Comparison of ENCODE assay signal across 2 cellular contexts in genomic region chr12:93314177-93314497, GRCh38.
TF ChIP-seq lines count a peak whose summit lies in the region.

No MANE protein-coding gene starts in this region.

TF ChIP-seq in GM23338, 12 proteins besides CTCF, POLR2A, EP300 and RAD21 (continued from another document):
- no peak for TF ChIP-seq ZNF462 (CRISPR knock-in tag; IDR thresholded peaks at IDR 0.05)
- TF ChIP-seq JUNB (IDR thresholded peaks at IDR 0.05; ENCODE audit: unreplicated experiment) = no peak
- no peak for TF ChIP-seq ZNF331 (CRISPR knock-in tag; IDR thresholded peaks at IDR 0.05; ENCODE audit: low read depth)
- no peak for TF ChIP-seq CREB1 (CRISPR knock-in tag; IDR thresholded peaks at IDR 0.05; ENCODE audit: low read depth)

TF ChIP-seq in K562, 482 proteins besides CTCF, POLR2A, EP300 and RAD21 (continued from another document):
- TF ChIP-seq, protein P1, sequence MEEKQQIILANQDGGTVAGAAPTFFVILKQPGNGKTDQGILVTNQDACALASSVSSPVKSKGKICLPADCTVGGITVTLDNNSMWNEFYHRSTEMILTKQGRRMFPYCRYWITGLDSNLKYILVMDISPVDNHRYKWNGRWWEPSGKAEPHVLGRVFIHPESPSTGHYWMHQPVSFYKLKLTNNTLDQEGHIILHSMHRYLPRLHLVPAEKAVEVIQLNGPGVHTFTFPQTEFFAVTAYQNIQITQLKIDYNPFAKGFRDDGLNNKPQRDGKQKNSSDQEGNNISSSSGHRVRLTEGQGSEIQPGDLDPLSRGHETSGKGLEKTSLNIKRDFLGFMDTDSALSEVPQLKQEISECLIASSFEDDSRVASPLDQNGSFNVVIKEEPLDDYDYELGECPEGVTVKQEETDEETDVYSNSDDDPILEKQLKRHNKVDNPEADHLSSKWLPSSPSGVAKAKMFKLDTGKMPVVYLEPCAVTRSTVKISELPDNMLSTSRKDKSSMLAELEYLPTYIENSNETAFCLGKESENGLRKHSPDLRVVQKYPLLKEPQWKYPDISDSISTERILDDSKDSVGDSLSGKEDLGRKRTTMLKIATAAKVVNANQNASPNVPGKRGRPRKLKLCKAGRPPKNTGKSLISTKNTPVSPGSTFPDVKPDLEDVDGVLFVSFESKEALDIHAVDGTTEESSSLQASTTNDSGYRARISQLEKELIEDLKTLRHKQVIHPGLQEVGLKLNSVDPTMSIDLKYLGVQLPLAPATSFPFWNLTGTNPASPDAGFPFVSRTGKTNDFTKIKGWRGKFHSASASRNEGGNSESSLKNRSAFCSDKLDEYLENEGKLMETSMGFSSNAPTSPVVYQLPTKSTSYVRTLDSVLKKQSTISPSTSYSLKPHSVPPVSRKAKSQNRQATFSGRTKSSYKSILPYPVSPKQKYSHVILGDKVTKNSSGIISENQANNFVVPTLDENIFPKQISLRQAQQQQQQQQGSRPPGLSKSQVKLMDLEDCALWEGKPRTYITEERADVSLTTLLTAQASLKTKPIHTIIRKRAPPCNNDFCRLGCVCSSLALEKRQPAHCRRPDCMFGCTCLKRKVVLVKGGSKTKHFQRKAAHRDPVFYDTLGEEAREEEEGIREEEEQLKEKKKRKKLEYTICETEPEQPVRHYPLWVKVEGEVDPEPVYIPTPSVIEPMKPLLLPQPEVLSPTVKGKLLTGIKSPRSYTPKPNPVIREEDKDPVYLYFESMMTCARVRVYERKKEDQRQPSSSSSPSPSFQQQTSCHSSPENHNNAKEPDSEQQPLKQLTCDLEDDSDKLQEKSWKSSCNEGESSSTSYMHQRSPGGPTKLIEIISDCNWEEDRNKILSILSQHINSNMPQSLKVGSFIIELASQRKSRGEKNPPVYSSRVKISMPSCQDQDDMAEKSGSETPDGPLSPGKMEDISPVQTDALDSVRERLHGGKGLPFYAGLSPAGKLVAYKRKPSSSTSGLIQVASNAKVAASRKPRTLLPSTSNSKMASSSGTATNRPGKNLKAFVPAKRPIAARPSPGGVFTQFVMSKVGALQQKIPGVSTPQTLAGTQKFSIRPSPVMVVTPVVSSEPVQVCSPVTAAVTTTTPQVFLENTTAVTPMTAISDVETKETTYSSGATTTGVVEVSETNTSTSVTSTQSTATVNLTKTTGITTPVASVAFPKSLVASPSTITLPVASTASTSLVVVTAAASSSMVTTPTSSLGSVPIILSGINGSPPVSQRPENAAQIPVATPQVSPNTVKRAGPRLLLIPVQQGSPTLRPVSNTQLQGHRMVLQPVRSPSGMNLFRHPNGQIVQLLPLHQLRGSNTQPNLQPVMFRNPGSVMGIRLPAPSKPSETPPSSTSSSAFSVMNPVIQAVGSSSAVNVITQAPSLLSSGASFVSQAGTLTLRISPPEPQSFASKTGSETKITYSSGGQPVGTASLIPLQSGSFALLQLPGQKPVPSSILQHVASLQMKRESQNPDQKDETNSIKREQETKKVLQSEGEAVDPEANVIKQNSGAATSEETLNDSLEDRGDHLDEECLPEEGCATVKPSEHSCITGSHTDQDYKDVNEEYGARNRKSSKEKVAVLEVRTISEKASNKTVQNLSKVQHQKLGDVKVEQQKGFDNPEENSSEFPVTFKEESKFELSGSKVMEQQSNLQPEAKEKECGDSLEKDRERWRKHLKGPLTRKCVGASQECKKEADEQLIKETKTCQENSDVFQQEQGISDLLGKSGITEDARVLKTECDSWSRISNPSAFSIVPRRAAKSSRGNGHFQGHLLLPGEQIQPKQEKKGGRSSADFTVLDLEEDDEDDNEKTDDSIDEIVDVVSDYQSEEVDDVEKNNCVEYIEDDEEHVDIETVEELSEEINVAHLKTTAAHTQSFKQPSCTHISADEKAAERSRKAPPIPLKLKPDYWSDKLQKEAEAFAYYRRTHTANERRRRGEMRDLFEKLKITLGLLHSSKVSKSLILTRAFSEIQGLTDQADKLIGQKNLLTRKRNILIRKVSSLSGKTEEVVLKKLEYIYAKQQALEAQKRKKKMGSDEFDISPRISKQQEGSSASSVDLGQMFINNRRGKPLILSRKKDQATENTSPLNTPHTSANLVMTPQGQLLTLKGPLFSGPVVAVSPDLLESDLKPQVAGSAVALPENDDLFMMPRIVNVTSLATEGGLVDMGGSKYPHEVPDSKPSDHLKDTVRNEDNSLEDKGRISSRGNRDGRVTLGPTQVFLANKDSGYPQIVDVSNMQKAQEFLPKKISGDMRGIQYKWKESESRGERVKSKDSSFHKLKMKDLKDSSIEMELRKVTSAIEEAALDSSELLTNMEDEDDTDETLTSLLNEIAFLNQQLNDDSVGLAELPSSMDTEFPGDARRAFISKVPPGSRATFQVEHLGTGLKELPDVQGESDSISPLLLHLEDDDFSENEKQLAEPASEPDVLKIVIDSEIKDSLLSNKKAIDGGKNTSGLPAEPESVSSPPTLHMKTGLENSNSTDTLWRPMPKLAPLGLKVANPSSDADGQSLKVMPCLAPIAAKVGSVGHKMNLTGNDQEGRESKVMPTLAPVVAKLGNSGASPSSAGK (IDR thresholded peaks at IDR 0.05) = peak; percentile 65
- TF ChIP-seq HDGF (IDR thresholded peaks at IDR 0.05) (0 out of 2 replicates have a peak, but pooled peaks have one; percentile 30), LEF1 (IDR thresholded peaks at IDR 0.05) (peak; percentile 20; the same call in 1 of the 2 replicates), HDAC1 (IDR thresholded peaks at IDR 0.05) (0 out of 4 replicates have a peak, but pooled peaks of 1 of the 2 experiments have one; percentile 7), ADNP (tag; IDR thresholded peaks at IDR 0.05) (0 out of 2 replicates have a peak, but pooled peaks have one; percentile 67), DLX4 (CRISPR knock-in tag; IDR thresholded peaks at IDR 0.05) (no peak), GATA2 (CRISPR knock-in tag; IDR thresholded peaks at IDR 0.05) (peak; percentile 52; the same call in 1 of the 2 replicates), CBX8 (IDR thresholded peaks at IDR 0.05; ENCODE audit: borderline replicate concordance, extremely low read depth, low read depth, low read length, poor library complexity, severe bottlenecking) (no peak), BRD9 (IDR thresholded peaks at IDR 0.05; ENCODE audit: low read depth, partially characterized antibody) (peak; percentile 15), BCOR (IDR thresholded peaks at IDR 0.05) (peak; percentile 71)
TF ChIP-seq in K562: peak in this region for 11.
